ENCODE assay signal across 10 cellular contexts in the genomic region with DNA sequence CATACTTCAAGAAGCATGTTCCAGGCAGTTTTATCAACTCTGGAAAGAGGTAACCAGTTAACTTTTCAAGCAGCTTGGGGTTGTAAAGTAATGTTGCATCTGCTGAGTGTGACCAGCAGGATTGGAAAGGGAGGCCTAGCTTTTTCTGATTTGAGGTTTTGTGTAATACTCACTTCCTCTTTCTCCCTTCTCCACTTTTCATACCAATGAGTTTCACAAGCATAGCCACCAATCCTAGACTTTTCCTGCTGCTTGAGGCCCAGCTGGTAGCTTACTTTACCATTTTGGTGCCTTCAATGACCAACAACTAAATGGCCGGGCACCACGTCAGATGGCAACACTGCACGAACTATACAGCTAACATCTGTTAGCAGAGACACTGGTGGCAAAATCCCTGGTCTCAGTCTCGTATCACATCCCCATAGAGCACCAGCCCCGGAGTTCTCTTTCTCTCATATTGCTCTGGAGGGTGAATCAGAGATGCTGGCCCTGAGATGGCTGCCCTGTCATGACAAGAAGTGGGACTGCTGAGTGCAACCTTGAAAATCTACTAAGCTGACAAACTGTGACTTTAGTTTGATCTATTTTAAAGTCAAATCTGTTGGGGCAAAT. TPM values are rescaled to one million over a fixed set of nuclear protein-coding genes. Genes with fewer than 3 reads are reported as not detected.
DNase-seq lines count a peak whose midpoint lies in the region; ATAC-seq and TF ChIP-seq lines count a peak whose summit lies in the region.
"Had no signal": no experiment of that assay in that cellular context is flagged by ENCODE, and none has a peak within 500 bp of the region (broad histone marks: within the 10 kb centered on the region; RNA-seq: fewer than 3 reads in every experiment).

No MANE protein-coding gene starts in this region.

- CTCF ChIA-PET in activated naive CD4-positive, alpha-beta T cell treated with anti-CD3 and anti-CD28 coated beads for 36 hours (lab: Charles Lee): no interaction called here

- H2BK5ac ChIP-seq in mesenchymal stem cell (ENCODE audit: low read depth, low read length, poor library complexity, severe bottlenecking): no peak overlapping the region

- H3K4me1 Mint-ChIP-seq in stimulated activated naive CD8-positive, alpha-beta T cell treated with anti-CD3 and anti-CD28 coated beads, Interleukin-15, amount 100 ng/mL, for 72 hours: peaks cover 11% of the 10 kb centered on the region
- peaks cover 2% of the 10 kb centered on the region for H3K4me1 Mint-ChIP-seq in activated naive CD4-positive, alpha-beta T cell treated with anti-CD3 and anti-CD28 coated beads for 36 hours (ENCODE audit: low read depth)

- WGBS in mesenchymal stem cell: 99% methylated on average over 5 of the region's 5 CpGs

- peaks cover 0 to 5% of the 10 kb centered on the region in 2 donors for H3K9me3 Mint-ChIP-seq in stimulated activated naive CD8-positive, alpha-beta T cell treated with anti-CD3 and anti-CD28 coated beads, Interleukin-15, amount 100 ng/mL, for 72 hours
- no peaks in the 10 kb centered on the region for H3K9me3 Mint-ChIP-seq in activated naive CD4-positive, alpha-beta T cell treated with anti-CD3 and anti-CD28 coated beads for 36 hours
- H3K9me3 Mint-ChIP-seq: activated T-cell treated with anti-CD3 and anti-CD28 coated beads, Interleukin-2, amount 50 U/mL, for 24 hours had no signal

- H3K4me3 Mint-ChIP-seq in stimulated activated naive CD8-positive, alpha-beta T cell treated with anti-CD3 and anti-CD28 coated beads, Interleukin-15, amount 100 ng/mL, for 72 hours: no peak overlapping the region
- H3K4me3 Mint-ChIP-seq in activated naive CD4-positive, alpha-beta T cell treated with anti-CD3 and anti-CD28 coated beads for 36 hours: no peak overlapping the region
- H3K4me3 Mint-ChIP-seq: activated T-cell treated with anti-CD3 and anti-CD28 coated beads, Interleukin-2, amount 50 U/mL, for 24 hours had no signal

- H3K36me3 ChIP-seq in mesenchymal stem cell (ENCODE audit: control insufficient read depth in 1 of 2, insufficient read depth in 2 of 2, low read depth in 1 of 2, low read length in 2 of 2): no peaks in the 10 kb centered on the region

- H4K91ac ChIP-seq in mesenchymal stem cell (ENCODE audit: low read length): no peak overlapping the region

- H3K9me3 ChIP-seq in mesenchymal stem cell (ENCODE audit: control insufficient read depth, low read length): no peaks in the 10 kb centered on the region

- H4K8ac ChIP-seq in mesenchymal stem cell (ENCODE audit: low read length): no peak overlapping the region

- ATAC-seq in GM18520 (IDR thresholded peaks at IDR 0.05; ENCODE audit: unreplicated experiment) (peak; percentile 70), HG02571 (IDR thresholded peaks at IDR 0.05; ENCODE audit: unreplicated experiment) (peak; percentile 94), SK-N-SH treated with all-trans-retinoic acid at 6 μM for 48 hours (no peak)
- no peak for ATAC-seq in stimulated activated naive CD8-positive, alpha-beta T cell treated with anti-CD3 and anti-CD28 coated beads, Interleukin-15, amount 100 ng/mL, for 72 hours

- H3K18ac ChIP-seq in mesenchymal stem cell (ENCODE audit: low read depth in 1 of 2, low read length in 2 of 2): no peak overlapping the region

- H2AFZ ChIP-seq in mesenchymal stem cell (ENCODE audit: low read depth, low read length): no peak overlapping the region

- H3K79me1 ChIP-seq in mesenchymal stem cell (replicated peaks; ENCODE audit: low read length, poor library complexity, severe bottlenecking): no peaks in the 10 kb centered on the region

- intact Hi-C loops in activated naive CD4-positive, alpha-beta T cell treated with anti-CD3 and anti-CD28 coated beads for 36 hours (cut with micrococcal nuclease): no loop called here

- H2BK15ac ChIP-seq in mesenchymal stem cell (ENCODE audit: low read depth, poor library complexity, severe bottlenecking): no peak overlapping the region

- no peak overlapping the region for H2AK5ac ChIP-seq in mesenchymal stem cell (ENCODE audit: low read length, severe bottlenecking)

- H3K23ac ChIP-seq in mesenchymal stem cell (ENCODE audit: low read length in 2 of 2): no peak overlapping the region

- no peaks in the 10 kb centered on the region for H3K27me3 ChIP-seq in HL-60 (ENCODE audit: insufficient read depth, poor library complexity, severe bottlenecking)
- no peaks in the 10 kb centered on the region for H3K27me3 ChIP-seq in mesenchymal stem cell (ENCODE audit: control insufficient read depth in 1 of 2, insufficient read depth in 1 of 2, low read length in 2 of 2)

- H3K27ac ChIP-seq in HL-60 (replicated peaks) (peak overlapping the region; percentile 13; the same call in 1 of the 2 replicates), mesenchymal stem cell (ENCODE audit: low read length, poor library complexity, severe bottlenecking) (no peak overlapping the region)

- H2BK120ac ChIP-seq in mesenchymal stem cell (ENCODE audit: low read depth, low read length): no peak overlapping the region

- H2BK12ac ChIP-seq in mesenchymal stem cell (ENCODE audit: low read length in 2 of 2): no peak overlapping the region

- H3K4me3 ChIP-seq in HL-60 (replicated peaks; ENCODE audit: insufficient read depth, low read length) (no peak overlapping the region), mesenchymal stem cell (ENCODE audit: insufficient read depth in 1 of 2, low read depth in 1 of 2, low read length in 2 of 2) (no peak overlapping the region)

- DNase-seq in HL-60 (ENCODE audit: low read depth in 1 of 2, low spot score in 1 of 2) (peak; percentile 79 to 80), mesenchymal stem cell (peak; percentile 23), retina (no peak)
- no peak for DNase-seq in stimulated activated naive CD8-positive, alpha-beta T cell treated with anti-CD3 and anti-CD28 coated beads, Interleukin-15, amount 100 ng/mL, for 72 hours
- no peak for DNase-seq in activated naive CD4-positive, alpha-beta T cell treated with anti-CD3 and anti-CD28 coated beads for 36 hours
- DNase-seq: activated T-cell treated with anti-CD3 and anti-CD28 coated beads, Interleukin-2, amount 50 U/mL, for 24 hours had no signal

- H3K27ac Mint-ChIP-seq in stimulated activated naive CD8-positive, alpha-beta T cell treated with anti-CD3 and anti-CD28 coated beads, Interleukin-15, amount 100 ng/mL, for 72 hours: peak overlapping the region in 1 of 2 donors; percentile 21
- H3K27ac Mint-ChIP-seq in activated naive CD4-positive, alpha-beta T cell treated with anti-CD3 and anti-CD28 coated beads for 36 hours: no peak overlapping the region
- H3K27ac Mint-ChIP-seq: activated T-cell treated with anti-CD3 and anti-CD28 coated beads, Interleukin-2, amount 50 U/mL, for 24 hours had no signal

- H3K36me3 Mint-ChIP-seq in activated naive CD4-positive, alpha-beta T cell treated with anti-CD3 and anti-CD28 coated beads for 36 hours (ENCODE audit: low read depth): peaks cover 5% of the 10 kb centered on the region

- no peak overlapping the region for H3K4ac ChIP-seq in mesenchymal stem cell (ENCODE audit: low read depth in 1 of 2, low read length in 2 of 2)

- H3K14ac ChIP-seq in mesenchymal stem cell (ENCODE audit: low read length in 2 of 2): no peak overlapping the region

- H3K4me1 ChIP-seq in mesenchymal stem cell (ENCODE audit: control insufficient read depth, insufficient read depth, low read depth, low read length): no peaks in the 10 kb centered on the region

- no peak overlapping the region for H3K9ac ChIP-seq in mesenchymal stem cell (ENCODE audit: low read length)

- TF ChIP-seq CTCF in HL-60 (IDR thresholded peaks at IDR 0.05; ENCODE audit: insufficient read depth, low read length): no peak

- no peaks in the 10 kb centered on the region for H3K27me3 Mint-ChIP-seq in stimulated activated naive CD8-positive, alpha-beta T cell treated with anti-CD3 and anti-CD28 coated beads, Interleukin-15, amount 100 ng/mL, for 72 hours
- H3K27me3 Mint-ChIP-seq in activated naive CD4-positive, alpha-beta T cell treated with anti-CD3 and anti-CD28 coated beads for 36 hours (ENCODE audit: low read depth): no peaks in the 10 kb centered on the region
- H3K27me3 Mint-ChIP-seq: activated T-cell treated with anti-CD3 and anti-CD28 coated beads, Interleukin-2, amount 50 U/mL, for 24 hours had no signal

- no peak overlapping the region for H3K4me2 ChIP-seq in mesenchymal stem cell (ENCODE audit: low read length, poor library complexity, severe bottlenecking)

TF ChIP-seq in SK-N-SH treated with all-trans-retinoic acid at 6 μM for 48 hours, 23 proteins besides CTCF, POLR2A, EP300 and RAD21 (continues in another document):
- TF ChIP-seq, protein P1, sequence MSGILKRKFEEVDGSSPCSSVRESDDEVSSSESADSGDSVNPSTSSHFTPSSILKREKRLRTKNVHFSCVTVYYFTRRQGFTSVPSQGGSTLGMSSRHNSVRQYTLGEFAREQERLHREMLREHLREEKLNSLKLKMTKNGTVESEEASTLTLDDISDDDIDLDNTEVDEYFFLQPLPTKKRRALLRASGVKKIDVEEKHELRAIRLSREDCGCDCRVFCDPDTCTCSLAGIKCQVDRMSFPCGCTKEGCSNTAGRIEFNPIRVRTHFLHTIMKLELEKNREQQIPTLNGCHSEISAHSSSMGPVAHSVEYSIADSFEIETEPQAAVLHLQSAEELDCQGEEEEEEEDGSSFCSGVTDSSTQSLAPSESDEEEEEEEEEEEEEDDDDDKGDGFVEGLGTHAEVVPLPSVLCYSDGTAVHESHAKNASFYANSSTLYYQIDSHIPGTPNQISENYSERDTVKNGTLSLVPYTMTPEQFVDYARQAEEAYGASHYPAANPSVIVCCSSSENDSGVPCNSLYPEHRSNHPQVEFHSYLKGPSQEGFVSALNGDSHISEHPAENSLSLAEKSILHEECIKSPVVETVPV (CRISPR knock-in tag; IDR thresholded peaks at IDR 0.05): no peak
- TF ChIP-seq ZFP30 (CRISPR knock-in tag; IDR thresholded peaks at IDR 0.05) (no peak), TOX (CRISPR knock-in tag; IDR thresholded peaks at IDR 0.05; ENCODE audit: borderline replicate concordance) (no peak), ESRRG (CRISPR knock-in tag; IDR thresholded peaks at IDR 0.05) (no peak), ZNF8 (CRISPR knock-in tag; IDR thresholded peaks at IDR 0.05) (no peak)

RNA-seq across cellular contexts. Expression of a gene that starts 14.8 kb away (rescaled TPM):
- 0.01 TPM for polyA plus RNA-seq in mesenchymal stem cell (2013, experiment 1 of 2)
- polyA plus RNA-seq in mesenchymal stem cell (2013, experiment 2 of 2): 0.01 TPM
- total RNA-seq in activated naive CD4-positive, alpha-beta T cell treated with anti-CD3 and anti-CD28 coated beads for 36 hours: not detected
- total RNA-seq: NCI-H460 had no signal

Comparison
In these comparisons a context has a peak if more than half of its experiments do, and no peak if none do; other contexts are left out.
1. ATAC-seq: peak in GM18520 (single experiment) and HG02571 (single experiment); none in SK-N-SH treated with all-trans-retinoic acid at 6 μM for 48 hours (single experiment) and stimulated activated naive CD8-positive, alpha-beta T cell treated with anti-CD3 and anti-CD28 coated beads, Interleukin-15, amount 100 ng/mL, for 72 hours (single experiment).
2. DNase-seq: peak in HL-60 (2 of 2) and mesenchymal stem cell (single experiment); none in retina (single experiment), stimulated activated naive CD8-positive, alpha-beta T cell treated with anti-CD3 and anti-CD28 coated beads, Interleukin-15, amount 100 ng/mL, for 72 hours (0 of 2) and activated naive CD4-positive, alpha-beta T cell treated with anti-CD3 and anti-CD28 coated beads for 36 hours (single experiment).